Comparison of ENCODE assay signal across 1 cellular context in the genomic region with DNA sequence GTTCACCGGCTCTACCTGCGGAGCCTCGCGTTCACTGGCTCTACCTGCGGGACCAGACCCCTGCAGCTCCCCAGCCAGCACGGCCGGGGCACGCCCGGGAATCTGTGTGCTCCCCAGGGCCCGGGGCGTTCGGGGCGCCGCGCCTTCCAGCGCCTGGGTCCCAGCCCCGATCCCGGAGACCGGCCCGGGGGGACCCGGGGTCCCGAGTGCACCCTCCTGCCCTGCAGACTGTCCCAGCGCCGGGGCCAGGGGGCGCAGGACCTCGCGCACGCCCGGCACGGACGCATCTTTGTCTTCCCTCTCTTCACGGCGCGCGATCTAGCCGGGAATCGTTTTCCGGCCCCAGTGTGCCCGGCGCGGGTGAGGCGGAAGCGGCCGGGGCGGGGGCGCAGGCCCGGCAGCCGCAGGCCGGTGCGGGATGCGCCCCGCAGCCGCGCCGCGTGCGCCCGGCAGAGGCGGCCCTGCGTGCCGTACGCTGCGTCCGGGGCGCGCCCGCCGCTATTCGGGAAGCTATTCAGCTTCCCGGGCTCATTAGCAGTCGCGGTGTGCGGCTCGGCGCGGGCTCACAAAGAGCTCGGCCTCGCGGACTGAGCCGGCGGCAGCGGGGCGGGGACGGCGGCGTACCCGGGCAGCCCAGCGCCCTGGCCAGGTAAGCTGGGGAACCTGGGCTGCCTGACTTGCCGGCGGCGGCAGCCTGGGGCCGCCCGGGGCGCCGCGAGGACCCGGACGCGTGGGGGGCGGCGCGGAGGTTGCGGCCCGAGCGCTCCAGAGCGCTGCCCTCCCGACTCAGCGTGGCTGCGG.
TF ChIP-seq lines count a peak whose summit lies in the region.

A gene (plus strand): TSS at position 345 of the 801 bp plus-strand sequence. CDS start 167,911 bp downstream, outside the sequence.

TF ChIP-seq in WTC11, 78 proteins besides CTCF, POLR2A, EP300 and RAD21 (continued from another document):
- TF ChIP-seq NR1H2 (CRISPR knock-in tag; IDR thresholded peaks at IDR 0.05) (no peak), ZNF219 (CRISPR knock-in tag; IDR thresholded peaks at IDR 0.05; ENCODE audit: borderline replicate concordance) (no peak)
- TF ChIP-seq, protein P1, sequence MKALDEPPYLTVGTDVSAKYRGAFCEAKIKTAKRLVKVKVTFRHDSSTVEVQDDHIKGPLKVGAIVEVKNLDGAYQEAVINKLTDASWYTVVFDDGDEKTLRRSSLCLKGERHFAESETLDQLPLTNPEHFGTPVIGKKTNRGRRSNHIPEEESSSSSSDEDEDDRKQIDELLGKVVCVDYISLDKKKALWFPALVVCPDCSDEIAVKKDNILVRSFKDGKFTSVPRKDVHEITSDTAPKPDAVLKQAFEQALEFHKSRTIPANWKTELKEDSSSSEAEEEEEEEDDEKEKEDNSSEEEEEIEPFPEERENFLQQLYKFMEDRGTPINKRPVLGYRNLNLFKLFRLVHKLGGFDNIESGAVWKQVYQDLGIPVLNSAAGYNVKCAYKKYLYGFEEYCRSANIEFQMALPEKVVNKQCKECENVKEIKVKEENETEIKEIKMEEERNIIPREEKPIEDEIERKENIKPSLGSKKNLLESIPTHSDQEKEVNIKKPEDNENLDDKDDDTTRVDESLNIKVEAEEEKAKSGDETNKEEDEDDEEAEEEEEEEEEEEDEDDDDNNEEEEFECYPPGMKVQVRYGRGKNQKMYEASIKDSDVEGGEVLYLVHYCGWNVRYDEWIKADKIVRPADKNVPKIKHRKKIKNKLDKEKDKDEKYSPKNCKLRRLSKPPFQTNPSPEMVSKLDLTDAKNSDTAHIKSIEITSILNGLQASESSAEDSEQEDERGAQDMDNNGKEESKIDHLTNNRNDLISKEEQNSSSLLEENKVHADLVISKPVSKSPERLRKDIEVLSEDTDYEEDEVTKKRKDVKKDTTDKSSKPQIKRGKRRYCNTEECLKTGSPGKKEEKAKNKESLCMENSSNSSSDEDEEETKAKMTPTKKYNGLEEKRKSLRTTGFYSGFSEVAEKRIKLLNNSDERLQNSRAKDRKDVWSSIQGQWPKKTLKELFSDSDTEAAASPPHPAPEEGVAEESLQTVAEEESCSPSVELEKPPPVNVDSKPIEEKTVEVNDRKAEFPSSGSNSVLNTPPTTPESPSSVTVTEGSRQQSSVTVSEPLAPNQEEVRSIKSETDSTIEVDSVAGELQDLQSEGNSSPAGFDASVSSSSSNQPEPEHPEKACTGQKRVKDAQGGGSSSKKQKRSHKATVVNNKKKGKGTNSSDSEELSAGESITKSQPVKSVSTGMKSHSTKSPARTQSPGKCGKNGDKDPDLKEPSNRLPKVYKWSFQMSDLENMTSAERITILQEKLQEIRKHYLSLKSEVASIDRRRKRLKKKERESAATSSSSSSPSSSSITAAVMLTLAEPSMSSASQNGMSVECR (CRISPR knock-in tag; IDR thresholded peaks at IDR 0.05; ENCODE audit: borderline replicate concordance): peak; percentile 52; the same call in 1 of the 2 replicates
